Comparison of ENCODE assay signal across 12 cellular contexts in genomic region chr9:87276327-87276841, GRCh38.
DNase-seq lines count a peak whose midpoint lies in the region; ATAC-seq and TF ChIP-seq lines count a peak whose summit lies in the region.
"Had no signal": no experiment of that assay in that cellular context is flagged by ENCODE, and none has a peak within 500 bp of the region (broad histone marks: within the 10 kb centered on the region; RNA-seq: fewer than 3 reads in every experiment).

No MANE protein-coding gene starts in this region.

- TF ChIP-seq EP300 in tibial nerve (IDR thresholded peaks at IDR 0.05): no peak

- TF ChIP-seq CTCF in foreskin fibroblast (IDR thresholded peaks at IDR 0.05; ENCODE audit: low read depth, low read length): no peak
- TF ChIP-seq CTCF in tibial nerve (IDR thresholded peaks at IDR 0.05): no peak

- H3K27ac ChIP-seq in tibial nerve: peak overlapping the region in 1 of 4 donors; percentile 65
- H3K27ac ChIP-seq: right lobe of liver had no signal

- H3K4me3 Mint-ChIP-seq in activated T-cell treated with anti-CD3 and anti-CD28 coated beads, Interleukin-2, amount 50 U/mL, for 72 hours: peak overlapping the region; percentile 29 to 68
- peak overlapping the region; percentile 29 for H3K4me3 Mint-ChIP-seq in T-helper 1 cell treated with Interleukin-12 subunit alpha and Interleukin-12 subunit beta and Interleukin-4 antibody, amounts not matched to agents 30 μg/mL and 1 μg/mL, for 36 hours
- H3K4me3 Mint-ChIP-seq: activated naive CD8-positive, alpha-beta T cell treated with anti-CD3 and anti-CD28 coated beads, Interleukin-2, amount 10 ng/mL, durations not matched to agents 7 days and 5 days had no signal

- DNase-seq in activated T-cell treated with anti-CD3 and anti-CD28 coated beads, Interleukin-2, amount 50 U/mL, for 72 hours: peak in 1 of 2 donors; percentile 1
- DNase-seq in activated T-cell treated with anti-CD3 and anti-CD28 coated beads for 4 hours (no peak), foreskin fibroblast (peak; percentile 73 to 83), stromal cell of bone marrow (ENCODE audit: low read depth) (peak; percentile 64), tibial nerve (ENCODE audit: low spot score in 2 of 2) (no peak), NCI-H748 treated with DMSO at 0.1 percent for 48 hours (lab: John Stamatoyannopoulos, UW) (no peak)
- DNase-seq: activated naive CD8-positive, alpha-beta T cell treated with anti-CD3 and anti-CD28 coated beads, Interleukin-2, amount 10 ng/mL, durations not matched to agents 7 days and 5 days; NCI-H1105; right lobe of liver had no signal

- no peaks in the 10 kb centered on the region for H3K36me3 Mint-ChIP-seq in activated T-cell treated with anti-CD3 and anti-CD28 coated beads, Interleukin-2, amount 50 U/mL, for 72 hours (ENCODE audit: insufficient read depth in 2 of 2)
- H3K36me3 Mint-ChIP-seq in T-helper 1 cell treated with Interleukin-12 subunit alpha and Interleukin-12 subunit beta and Interleukin-4 antibody, amounts not matched to agents 30 μg/mL and 1 μg/mL, for 36 hours (ENCODE audit: low read depth): no peaks in the 10 kb centered on the region
- H3K36me3 Mint-ChIP-seq: activated naive CD8-positive, alpha-beta T cell treated with anti-CD3 and anti-CD28 coated beads, Interleukin-2, amount 10 ng/mL, durations not matched to agents 7 days and 5 days had no signal

- H3K9me3 ChIP-seq in tibial nerve: no peaks in the 10 kb centered on the region
- H3K9me3 ChIP-seq: right lobe of liver had no signal

- peaks cover 19% of the 10 kb centered on the region for H3K4me1 Mint-ChIP-seq in activated T-cell treated with anti-CD3 and anti-CD28 coated beads, Interleukin-2, amount 50 U/mL, for 72 hours (ENCODE audit: low read depth)
- peaks cover 15% of the 10 kb centered on the region for H3K4me1 Mint-ChIP-seq in T-helper 1 cell treated with Interleukin-12 subunit alpha and Interleukin-12 subunit beta and Interleukin-4 antibody, amounts not matched to agents 30 μg/mL and 1 μg/mL, for 36 hours (ENCODE audit: low read depth)
- H3K4me1 Mint-ChIP-seq: activated naive CD8-positive, alpha-beta T cell treated with anti-CD3 and anti-CD28 coated beads, Interleukin-2, amount 10 ng/mL, durations not matched to agents 7 days and 5 days had no signal

- no peaks in the 10 kb centered on the region for H3K4me1 ChIP-seq in tibial nerve
- H3K4me1 ChIP-seq: right lobe of liver had no signal

- no peak overlapping the region for H3K4me3 ChIP-seq in foreskin fibroblast (ENCODE audit: low read depth in 1 of 2, low read length in 2 of 2)
- H3K4me3 ChIP-seq in tibial nerve: no peak overlapping the region
- H3K4me3 ChIP-seq: right lobe of liver had no signal

- 78 to 85% methylated on average over 8 of the region's 8 CpGs for WGBS in tibial nerve, 2 donors

- H3K27me3 Mint-ChIP-seq in activated T-cell treated with anti-CD3 and anti-CD28 coated beads, Interleukin-2, amount 50 U/mL, for 72 hours (ENCODE audit: low read depth): peaks cover 42% of the 10 kb centered on the region
- H3K27me3 Mint-ChIP-seq in T-helper 1 cell treated with Interleukin-12 subunit alpha and Interleukin-12 subunit beta and Interleukin-4 antibody, amounts not matched to agents 30 μg/mL and 1 μg/mL, for 36 hours (ENCODE audit: low read depth): peaks cover 4% of the 10 kb centered on the region
- H3K27me3 Mint-ChIP-seq: activated naive CD8-positive, alpha-beta T cell treated with anti-CD3 and anti-CD28 coated beads, Interleukin-2, amount 10 ng/mL, durations not matched to agents 7 days and 5 days had no signal

- TF ChIP-seq POLR2A in tibial nerve (IDR thresholded peaks at IDR 0.05): no peak

- H3K9me3 Mint-ChIP-seq in activated T-cell treated with anti-CD3 and anti-CD28 coated beads, Interleukin-2, amount 50 U/mL, for 72 hours: no peaks in the 10 kb centered on the region
- no peaks in the 10 kb centered on the region for H3K9me3 Mint-ChIP-seq in T-helper 1 cell treated with Interleukin-12 subunit alpha and Interleukin-12 subunit beta and Interleukin-4 antibody, amounts not matched to agents 30 μg/mL and 1 μg/mL, for 36 hours
- H3K9me3 Mint-ChIP-seq: activated naive CD8-positive, alpha-beta T cell treated with anti-CD3 and anti-CD28 coated beads, Interleukin-2, amount 10 ng/mL, durations not matched to agents 7 days and 5 days had no signal

- peak; percentile 63 to 74 for ATAC-seq in activated T-cell treated with anti-CD3 and anti-CD28 coated beads, Interleukin-2, amount 50 U/mL, for 72 hours (replicated peaks in 1 of 2)
- no peak for ATAC-seq in HG03460 (IDR thresholded peaks at IDR 0.05; ENCODE audit: unreplicated experiment)
- ATAC-seq: esophagus mucosa, right lobe of liver had no signal

- H3K27me3 ChIP-seq in tibial nerve: no peaks in the 10 kb centered on the region
- H3K27me3 ChIP-seq: right lobe of liver had no signal

- peak overlapping the region; percentile 52 for H3K27ac Mint-ChIP-seq in activated T-cell treated with anti-CD3 and anti-CD28 coated beads, Interleukin-2, amount 50 U/mL, for 72 hours
- H3K27ac Mint-ChIP-seq in T-helper 1 cell treated with Interleukin-12 subunit alpha and Interleukin-12 subunit beta and Interleukin-4 antibody, amounts not matched to agents 30 μg/mL and 1 μg/mL, for 36 hours: no peak overlapping the region
- H3K27ac Mint-ChIP-seq: activated naive CD8-positive, alpha-beta T cell treated with anti-CD3 and anti-CD28 coated beads, Interleukin-2, amount 10 ng/mL, durations not matched to agents 7 days and 5 days had no signal

- no peaks in the 10 kb centered on the region for H3K36me3 ChIP-seq in tibial nerve
- H3K36me3 ChIP-seq: right lobe of liver had no signal

Comparison
In these comparisons a context has a peak if more than half of its experiments do, and no peak if none do; other contexts are left out.
1. DNase-seq: peak in foreskin fibroblast (2 of 2) and stromal cell of bone marrow (single experiment); none in activated T-cell treated with anti-CD3 and anti-CD28 coated beads for 4 hours (single experiment), tibial nerve (0 of 2) and NCI-H748 treated with DMSO at 0.1 percent for 48 hours (single experiment).